ENCODE assay signal across 8 cellular contexts in genomic region chr22:36368359-36368983, GRCh38. TPM values are rescaled to one million over a fixed set of nuclear protein-coding genes. Genes with fewer than 3 reads are reported as not detected.
DNase-seq lines count a peak whose midpoint lies in the region; ATAC-seq and TF ChIP-seq lines count a peak whose summit lies in the region.

No MANE protein-coding gene starts in this region.

- no peak for ATAC-seq in activated T-cell treated with anti-CD3 and anti-CD28 coated beads, Interleukin-2, amount 50 U/mL, for 4 hours
- ATAC-seq in GM18519 (IDR thresholded peaks at IDR 0.05; ENCODE audit: low FRiP score, unreplicated experiment): no peak

- no peaks in the 10 kb centered on the region for H3K27me3 Mint-ChIP-seq in activated T-cell treated with anti-CD3 and anti-CD28 coated beads, Interleukin-2, amount 50 U/mL, for 4 hours (ENCODE audit: low read depth)
- peaks cover 5% of the 10 kb centered on the region for H3K27me3 Mint-ChIP-seq in glutamatergic neuron (ENCODE audit: unreplicated experiment)

- H3K36me3 ChIP-seq in WERI-Rb-1: peaks cover 4% of the 10 kb centered on the region

- H3K27ac Mint-ChIP-seq in glutamatergic neuron (ENCODE audit: unreplicated experiment): peak overlapping the region; percentile 66

- H3K36me3 Mint-ChIP-seq in activated T-cell treated with anti-CD3 and anti-CD28 coated beads, Interleukin-2, amount 50 U/mL, for 4 hours (ENCODE audit: insufficient read depth): peaks cover 24% of the 10 kb centered on the region
- H3K36me3 Mint-ChIP-seq in glutamatergic neuron (ENCODE audit: unreplicated experiment): no peaks in the 10 kb centered on the region

- no peak for TF ChIP-seq CTCF in glutamatergic neuron (IDR thresholded peaks at IDR 0.05; ENCODE audit: partially characterized antibody, unreplicated experiment)
- TF ChIP-seq CTCF in WERI-Rb-1 (IDR thresholded peaks at IDR 0.05; ENCODE audit: low read depth, low read length): no peak

- no peak overlapping the region for H3K27ac ChIP-seq in WERI-Rb-1

- no peaks in the 10 kb centered on the region for H3K27me3 ChIP-seq in WERI-Rb-1 (ENCODE audit: insufficient read depth, low read depth, severe bottlenecking)

- H3K9me3 Mint-ChIP-seq in activated T-cell treated with anti-CD3 and anti-CD28 coated beads, Interleukin-2, amount 50 U/mL, for 4 hours: no peaks in the 10 kb centered on the region
- H3K9me3 Mint-ChIP-seq in glutamatergic neuron (ENCODE audit: unreplicated experiment): peaks cover 1% of the 10 kb centered on the region

- H3K4me3 Mint-ChIP-seq in activated T-cell treated with anti-CD3 and anti-CD28 coated beads, Interleukin-2, amount 50 U/mL, for 4 hours: peak overlapping the region; percentile 83
- no peak overlapping the region for H3K4me3 Mint-ChIP-seq in glutamatergic neuron (ENCODE audit: unreplicated experiment)

- H3K4me1 Mint-ChIP-seq in activated T-cell treated with anti-CD3 and anti-CD28 coated beads, Interleukin-2, amount 50 U/mL, for 4 hours (ENCODE audit: low read depth): peaks cover 95% of the 10 kb centered on the region
- peaks cover 33% of the 10 kb centered on the region for H3K4me1 Mint-ChIP-seq in glutamatergic neuron (ENCODE audit: low read depth, unreplicated experiment)

- H3K4me3 ChIP-seq in WERI-Rb-1 (ENCODE audit: low read depth, low read length): no peak overlapping the region

- no peaks in the 10 kb centered on the region for H3K9me3 ChIP-seq in WERI-Rb-1 (ENCODE audit: severe bottlenecking)

- peak; percentile 52 for DNase-seq in activated T-cell treated with anti-CD3 and anti-CD28 coated beads, Interleukin-2, amount 50 U/mL, for 1 hour
- DNase-seq in activated T-cell treated with anti-CD3 and anti-CD28 coated beads for 4 hours (no peak), glutamatergic neuron (no peak), pulmonary artery endothelial cell (ENCODE audit: low read depth, low spot score) (peak; percentile 81), WERI-Rb-1 (no peak)
- DNase-seq in activated T-cell treated with anti-CD3 and anti-CD28 coated beads, Interleukin-2, amount 50 U/mL, for 4 hours: no peak
- DNase-seq in stimulated activated CD4-positive, alpha-beta T cell treated with anti-CD3 and anti-CD28 coated beads, Interleukin-4, amount 100 ng/mL, for 1 hour: no peak

RNA-seq across cellular contexts. Expression of gene MYH9, which starts 19.3 kb away (rescaled TPM):
- 100 to 1,000 TPM; 673 to 753 (median 716) TPM for total RNA-seq in activated T-cell treated with anti-CD3 and anti-CD28 coated beads, Interleukin-2, amount 50 U/mL, for 4 hours
- 122 TPM for total RNA-seq in glutamatergic neuron (ENCODE audit: unreplicated experiment)
- 1,280 and 1,511 TPM in 2 replicates for total RNA-seq in pulmonary artery endothelial cell

Comparison
In these comparisons a context has a peak if more than half of its experiments do, and no peak if none do; other contexts are left out.
1. DNase-seq: peak in activated T-cell treated with anti-CD3 and anti-CD28 coated beads, Interleukin-2, amount 50 U/mL, for 1 hour (single experiment) and pulmonary artery endothelial cell (single experiment); none in activated T-cell treated with anti-CD3 and anti-CD28 coated beads for 4 hours (single experiment), activated T-cell treated with anti-CD3 and anti-CD28 coated beads, Interleukin-2, amount 50 U/mL, for 4 hours (single experiment), glutamatergic neuron (single experiment), WERI-Rb-1 (single experiment) and stimulated activated CD4-positive, alpha-beta T cell treated with anti-CD3 and anti-CD28 coated beads, Interleukin-4, amount 100 ng/mL, for 1 hour (single experiment).